In genomic region chr16:80466024-80466986, GRCh38 we compare ENCODE assay signal across 8 cellular contexts.
DNase-seq lines count a peak whose midpoint lies in the region; ATAC-seq and TF ChIP-seq lines count a peak whose summit lies in the region.

No MANE protein-coding gene starts in this region.

- peak; percentile 46 for DNase-seq in AG10803 (ENCODE audit: low read depth)
- peak; percentile 2 for DNase-seq in NCI-H748 treated with DMSO at 0.1 percent for 48 hours (lab: John Stamatoyannopoulos, UW)
- peak; percentile 19 to 52 (median 24) for DNase-seq in activated CD8-positive, alpha-beta memory T cell treated with anti-CD3 and anti-CD28 coated beads for 48 hours (ENCODE audit: low read depth in 2 of 3, low spot score in 2 of 3)
- peak; percentile 36 for DNase-seq in epidermal melanocyte (ENCODE audit: insufficient read length, low spot score)
- peak; percentile 23 for DNase-seq in middle frontal gyrus (ENCODE audit: extremely low spot score, low spot score)
- peak; percentile 78 for DNase-seq in stimulated activated CD8-positive, alpha-beta memory T cell treated with anti-CD3 and anti-CD28 coated beads, Interleukin-4, amount 100 ng/mL, for 48 hours

- TF ChIP-seq CTCF in AG10803 (conservative IDR thresholded peaks at IDR 0.05; ENCODE audit: low read length): peak; percentile 82

- no peak overlapping the region for H3K4me3 ChIP-seq in AG10803 (ENCODE audit: low read length)

- ATAC-seq in GM18868 (IDR thresholded peaks at IDR 0.05; ENCODE audit: unreplicated experiment) (peak; percentile 87), HG03280 (IDR thresholded peaks at IDR 0.05; ENCODE audit: unreplicated experiment) (peak; percentile 59)

Comparison
In these comparisons a context has a peak if more than half of its experiments do, and no peak if none do; other contexts are left out.
1. DNase-seq: peak in every context shown above with its lines; median percentile 78 in stimulated activated CD8-positive, alpha-beta memory T cell treated with anti-CD3 and anti-CD28 coated beads, Interleukin-4, amount 100 ng/mL, for 48 hours; 46 in AG10803; 36 in epidermal melanocyte; 24 in activated CD8-positive, alpha-beta memory T cell treated with anti-CD3 and anti-CD28 coated beads for 48 hours; 23 in middle frontal gyrus; 2 in NCI-H748 treated with DMSO at 0.1 percent for 48 hours.